28 cellular contexts compared by ENCODE assay signal in genomic region chr14:96590190-96590860, GRCh38.
"Had no signal": no experiment of that assay in that cellular context is flagged by ENCODE, and none has a peak within 500 bp of the region (broad histone marks: within the 10 kb centered on the region; RNA-seq: fewer than 3 reads in every experiment).

No MANE protein-coding gene starts in this region.

- H3K9me3 ChIP-seq: gastroesophageal sphincter, pancreas, stomach, thyroid gland, upper lobe of left lung had no signal

- DNase-seq: activated CD4-positive, alpha-beta memory T cell treated with anti-CD3 and anti-CD28 coated beads, Interleukin-2, amount 10 ng/mL, durations not matched to agents 7 days and 5 days; activated CD4-positive, alpha-beta T cell treated with anti-CD3 and anti-CD28 coated beads, Interleukin-2, amount 10 ng/mL, durations not matched to agents 24 days and 14 days; activated CD4-positive, CD25-positive, alpha-beta regulatory T cell treated with anti-CD3 and anti-CD28 coated beads, Interleukin-2, amount 50 U/mL, for 72 hours; activated gamma-delta T cell treated with Interleukin-2 at 50 U/mL for 16 hours; activated naive CD4-positive, alpha-beta T cell treated with anti-CD3 and anti-CD28 coated beads, Interleukin-2, amount 50 U/mL, for 16 hours; activated T-cell treated with anti-CD3 and anti-CD28 coated beads, Interleukin-2, amount 50 U/mL, for 4 hours; amniotic stem cell; brain microvascular endothelial cell; caudate nucleus; cortex of kidney; effector memory CD8-positive, alpha-beta T cell; kidney; left colon; naive B cell; nephron progenitor cell; nucleus accumbens; pancreas; right cardiac atrium; stimulated activated CD4-positive, alpha-beta T cell treated with anti-CD3 and anti-CD28 coated beads, Interleukin-1b, Interleukin-23, amount 100 ng/mL, for 48 hours; stimulated activated naive B cell treated with anti-CD40 and anti-IgM and Interleukin-4, amounts not matched to agents 10 μg/mL and 1 μg/mL and 100 μg/mL, for 72 hours; stomach; T-helper 17 cell; thyroid gland had no signal

- H3K9me3 Mint-ChIP-seq: activated CD4-positive, alpha-beta memory T cell treated with anti-CD3 and anti-CD28 coated beads, Interleukin-2, amount 10 ng/mL, durations not matched to agents 7 days and 5 days; activated CD4-positive, alpha-beta T cell treated with anti-CD3 and anti-CD28 coated beads, Interleukin-2, amount 10 ng/mL, durations not matched to agents 24 days and 14 days; activated T-cell treated with anti-CD3 and anti-CD28 coated beads, Interleukin-2, amount 50 U/mL, for 4 hours; activated T-helper 17 cell treated with anti-CD3 and anti-CD28 coated beads, Interleukin-2, amount 50 U/mL, for 72 hours; effector memory CD8-positive, alpha-beta T cell; mesothelial cell of epicardium; naive B cell; nephron progenitor cell; stimulated activated naive B cell treated with anti-CD40 and anti-IgM and Interleukin-4, amounts not matched to agents 10 μg/mL and 1 μg/mL and 100 μg/mL, for 72 hours had no signal

- ATAC-seq: activated T-cell treated with anti-CD3 and anti-CD28 coated beads, Interleukin-2, amount 50 U/mL, for 4 hours; activated T-helper 17 cell treated with anti-CD3 and anti-CD28 coated beads, Interleukin-2, amount 50 U/mL, for 72 hours; effector memory CD8-positive, alpha-beta T cell; gastroesophageal sphincter; left colon; right cardiac atrium; stimulated activated naive B cell treated with anti-CD40 and anti-IgM and Interleukin-4, amounts not matched to agents 10 μg/mL and 1 μg/mL and 100 μg/mL, for 72 hours; T-helper 17 cell had no signal

- H3K4me3 Mint-ChIP-seq: activated CD4-positive, alpha-beta memory T cell treated with anti-CD3 and anti-CD28 coated beads, Interleukin-2, amount 10 ng/mL, durations not matched to agents 7 days and 5 days; activated CD4-positive, alpha-beta T cell treated with anti-CD3 and anti-CD28 coated beads, Interleukin-2, amount 10 ng/mL, durations not matched to agents 24 days and 14 days; activated T-cell treated with anti-CD3 and anti-CD28 coated beads, Interleukin-2, amount 50 U/mL, for 4 hours; activated T-helper 17 cell treated with anti-CD3 and anti-CD28 coated beads, Interleukin-2, amount 50 U/mL, for 72 hours; effector memory CD8-positive, alpha-beta T cell; mesothelial cell of epicardium; nephron progenitor cell; stimulated activated naive B cell treated with anti-CD40 and anti-IgM and Interleukin-4, amounts not matched to agents 10 μg/mL and 1 μg/mL and 100 μg/mL, for 72 hours had no signal

- H3K27me3 Mint-ChIP-seq: activated T-helper 17 cell treated with anti-CD3 and anti-CD28 coated beads, Interleukin-2, amount 50 U/mL, for 72 hours had no signal

- H3K27ac Mint-ChIP-seq: activated CD4-positive, alpha-beta memory T cell treated with anti-CD3 and anti-CD28 coated beads, Interleukin-2, amount 10 ng/mL, durations not matched to agents 7 days and 5 days; activated CD4-positive, alpha-beta T cell treated with anti-CD3 and anti-CD28 coated beads, Interleukin-2, amount 10 ng/mL, durations not matched to agents 24 days and 14 days; activated T-helper 17 cell treated with anti-CD3 and anti-CD28 coated beads, Interleukin-2, amount 50 U/mL, for 72 hours; effector memory CD8-positive, alpha-beta T cell; mesothelial cell of epicardium; nephron progenitor cell; stimulated activated naive B cell treated with anti-CD40 and anti-IgM and Interleukin-4, amounts not matched to agents 10 μg/mL and 1 μg/mL and 100 μg/mL, for 72 hours; T-helper 17 cell had no signal

- H3K36me3 ChIP-seq: brain microvascular endothelial cell, gastroesophageal sphincter, pancreas, stomach, thyroid gland, upper lobe of left lung had no signal

- H3K36me3 Mint-ChIP-seq: mesothelial cell of epicardium, naive B cell had no signal

- H3K4me3 ChIP-seq: gastroesophageal sphincter, hepatocyte, pancreas, stomach, thyroid gland, upper lobe of left lung had no signal

- H3K4me1 Mint-ChIP-seq: activated T-helper 17 cell treated with anti-CD3 and anti-CD28 coated beads, Interleukin-2, amount 50 U/mL, for 72 hours; mesothelial cell of epicardium had no signal

- H3K27ac ChIP-seq: brain microvascular endothelial cell, gastroesophageal sphincter, hepatocyte, pancreas, stomach, thyroid gland, upper lobe of left lung had no signal

- H3K27me3 ChIP-seq: brain microvascular endothelial cell had no signal
